8 cellular contexts compared by ENCODE assay signal in the genomic region with DNA sequence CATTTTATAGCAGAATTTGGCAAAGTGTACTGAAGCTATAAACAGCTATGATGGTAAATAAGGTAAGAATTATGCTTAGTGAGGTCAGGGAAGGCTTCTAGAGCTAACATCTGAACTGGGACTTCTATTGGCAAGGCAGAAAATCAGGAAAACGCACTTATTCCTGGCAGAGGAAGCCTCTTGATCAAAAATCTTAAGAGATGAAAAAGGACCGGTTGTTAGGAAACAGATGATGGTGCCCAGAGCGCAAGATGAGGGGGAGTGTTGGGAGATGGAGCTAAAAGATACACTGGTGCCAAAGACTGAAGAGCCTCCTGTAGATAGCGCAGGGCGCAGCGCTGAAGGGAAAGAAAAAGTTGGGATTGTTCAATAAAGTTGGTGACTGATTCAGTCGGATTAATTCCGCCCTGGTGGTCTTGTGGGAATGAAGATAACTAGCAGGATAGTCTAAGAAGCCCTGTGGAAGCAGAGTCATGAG. TPM values are rescaled to one million over a fixed set of nuclear protein-coding genes. Genes with fewer than 3 reads are reported as not detected.
DNase-seq lines count a peak whose midpoint lies in the region; ATAC-seq and TF ChIP-seq lines count a peak whose summit lies in the region.

No MANE protein-coding gene starts in this region.

- no peak for TF ChIP-seq CTCF in heart right ventricle (IDR thresholded peaks at IDR 0.05)

- H3K36me3 Mint-ChIP-seq in activated T-cell treated with anti-CD3 and anti-CD28 coated beads, Interleukin-2, amount 50 U/mL, for 72 hours (ENCODE audit: insufficient read depth in 2 of 2), result peaks cover 3 to 4% of the 10 kb centered on the region in 2 donors

- ATAC-seq in HG03064 (IDR thresholded peaks at IDR 0.05; ENCODE audit: low read depth, unreplicated experiment) (peak; percentile 2), heart right ventricle (peak in 7 of 8 donors; percentile 6 to 46 (median 16)), HG03460 (IDR thresholded peaks at IDR 0.05; ENCODE audit: unreplicated experiment) (no peak)
- peak; percentile 8 to 10 for ATAC-seq in activated T-cell treated with anti-CD3 and anti-CD28 coated beads, Interleukin-2, amount 50 U/mL, for 72 hours (replicated peaks in 1 of 2)

- H3K27me3 Mint-ChIP-seq in activated T-cell treated with anti-CD3 and anti-CD28 coated beads, Interleukin-2, amount 50 U/mL, for 72 hours (ENCODE audit: low read depth), result no peaks in the 10 kb centered on the region

- WGBS in heart right ventricle, 2 donors, result 1 to 3% methylated on average over 8 of the region's 8 CpGs

- H3K27ac ChIP-seq in heart right ventricle, result peak overlapping the region; percentile 31 to 97 (median 94)

- peaks cover 42% of the 10 kb centered on the region for H3K4me1 Mint-ChIP-seq in activated T-cell treated with anti-CD3 and anti-CD28 coated beads, Interleukin-2, amount 50 U/mL, for 72 hours (ENCODE audit: low read depth)

- no peaks in the 10 kb centered on the region for H3K27me3 ChIP-seq in heart right ventricle

- H3K9me3 Mint-ChIP-seq in activated T-cell treated with anti-CD3 and anti-CD28 coated beads, Interleukin-2, amount 50 U/mL, for 72 hours, result peaks cover 0 to 2% of the 10 kb centered on the region in 2 donors

- peaks cover 3 to 55% (median 42%) of the 10 kb centered on the region in 9 donors for H3K4me1 ChIP-seq in heart right ventricle

- intact Hi-C loops in heart right ventricle (cut with DNase I), result loop anchor here in 7 of 10 donors (1.0 to 10.0 kb wide), 5 partner anchors 92 to 136 kb away; a partner anchor contains a TSS

- H3K36me3 ChIP-seq in heart right ventricle, result peaks cover 0 to 3% (median 0%) of the 10 kb centered on the region in 9 donors

- H3K4me3 ChIP-seq in heart right ventricle (peak overlapping the region in 9 of 10 donors; percentile 69 to 99 (median 94)), skeletal muscle cell (ENCODE audit: low read depth, low read length) (peak overlapping the region; percentile 82)

- H3K4me3 Mint-ChIP-seq in activated T-cell treated with anti-CD3 and anti-CD28 coated beads, Interleukin-2, amount 50 U/mL, for 72 hours, result peak overlapping the region; percentile 89 to 99

- peak overlapping the region; percentile 86 for H3K27ac Mint-ChIP-seq in activated T-cell treated with anti-CD3 and anti-CD28 coated beads, Interleukin-2, amount 50 U/mL, for 72 hours

- H3K9me3 ChIP-seq in heart right ventricle, result no peaks in the 10 kb centered on the region

- DNase-seq in DMS53 treated with DMSO at 0.1 percent for 48 hours (lab: John Stamatoyannopoulos, UW; ENCODE audit: unreplicated experiment) (peak; percentile 67), DMS53 (lab: John Stamatoyannopoulos, UW) (no peak), heart right ventricle (peak in 1 of 2 donors; percentile 8), skeletal muscle cell (ENCODE audit: low read depth) (no peak), OCI-M1 (lab: John Stamatoyannopoulos, UW) (no peak)
- DNase-seq in activated T-cell treated with anti-CD3 and anti-CD28 coated beads, Interleukin-2, amount 50 U/mL, for 72 hours, result no peak

RNA-seq across cellular contexts. Expression of a gene that starts 0.6 kb away (rescaled TPM):
- total RNA-seq in activated T-cell treated with anti-CD3 and anti-CD28 coated beads, Interleukin-2, amount 50 U/mL, for 72 hours, result 10 to 100 TPM; 32.2 to 32.4 TPM
- 100 to 1,000 TPM; 197 to 333 (median 249) TPM for total RNA-seq in heart right ventricle
- 100 to 1,000 TPM in 1 of 2 donors, 10 to 100 TPM in 1; 39.9 to 260 TPM for polyA plus RNA-seq in heart right ventricle

RNA-seq across cellular contexts. Expression of a gene that starts 37.0 kb away (rescaled TPM):
- not detected for total RNA-seq in activated T-cell treated with anti-CD3 and anti-CD28 coated beads, Interleukin-2, amount 50 U/mL, for 72 hours
- not detected for total RNA-seq in heart right ventricle
- polyA plus RNA-seq in heart right ventricle, result not detected

RNA-seq across cellular contexts. Expression of a gene that starts 53.2 kb away (rescaled TPM):
- total RNA-seq in activated T-cell treated with anti-CD3 and anti-CD28 coated beads, Interleukin-2, amount 50 U/mL, for 72 hours, result 1 to 10 TPM; 4.6 to 7.4 TPM
- 10 to 100 TPM in 4 of 10 donors, 1 to 10 TPM in 6; 1.8 to 14.4 (median 8.0) TPM for total RNA-seq in heart right ventricle
- 10 to 100 TPM in 1 of 2 donors, 1 to 10 TPM in 1; 4.6 to 13.5 TPM for polyA plus RNA-seq in heart right ventricle

Comparison
In these comparisons a context has a peak if more than half of its experiments do, and no peak if none do; other contexts are left out.
1. RNA of a gene that starts 0.6 kb away (total RNA-seq): 197 to 333 TPM in heart right ventricle; 32.2 to 32.4 TPM in activated T-cell treated with anti-CD3 and anti-CD28 coated beads, Interleukin-2, amount 50 U/mL, for 72 hours; every median in the first group is over 4 times any median in the second.